1 cellular context compared by ENCODE assay signal in the genomic region with DNA sequence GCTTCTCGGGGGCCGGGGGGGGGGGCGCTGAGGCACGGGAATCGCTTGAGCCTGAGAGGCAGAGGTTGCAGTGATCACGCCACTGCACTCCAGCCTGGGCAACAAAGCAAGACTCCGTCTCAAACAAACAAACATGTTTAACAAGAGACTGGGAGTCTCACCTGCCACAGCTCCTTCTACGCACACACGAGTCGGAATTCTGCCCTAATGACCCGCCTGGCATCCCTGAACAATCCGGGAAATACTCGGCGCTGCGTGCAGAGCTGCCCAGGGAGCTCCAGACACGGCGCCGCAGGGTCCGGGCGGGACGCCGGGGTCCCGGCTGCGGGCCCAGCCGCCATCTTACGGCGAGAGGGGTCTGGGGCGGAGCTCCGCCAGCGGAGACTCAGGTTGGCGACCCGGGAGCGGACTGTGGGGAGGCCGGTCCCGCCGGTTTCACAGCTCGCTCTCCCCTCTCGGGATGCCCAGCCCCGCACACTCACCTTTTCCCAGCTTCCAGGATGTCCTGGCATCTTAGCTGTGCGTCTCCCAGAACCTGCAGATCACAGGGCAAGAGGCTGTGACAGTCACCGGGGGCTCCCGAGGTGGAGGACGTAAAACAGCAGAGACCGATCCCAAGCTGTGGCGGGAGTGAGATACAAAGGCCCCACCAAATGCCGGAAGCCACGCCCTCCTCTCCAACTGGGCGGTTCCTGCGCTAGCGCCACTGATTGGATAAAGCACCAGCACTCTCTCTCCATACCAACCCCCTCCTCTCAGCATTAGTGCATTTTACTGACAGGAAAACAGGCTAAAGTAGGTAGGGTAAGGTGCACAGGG.
TF ChIP-seq lines count a peak whose summit lies in the region.

No MANE protein-coding gene starts in this region.

TF ChIP-seq in HepG2, 621 proteins besides CTCF, POLR2A, EP300 and RAD21 (continued from another document and continues in another):
- TF ChIP-seq, protein P1, sequence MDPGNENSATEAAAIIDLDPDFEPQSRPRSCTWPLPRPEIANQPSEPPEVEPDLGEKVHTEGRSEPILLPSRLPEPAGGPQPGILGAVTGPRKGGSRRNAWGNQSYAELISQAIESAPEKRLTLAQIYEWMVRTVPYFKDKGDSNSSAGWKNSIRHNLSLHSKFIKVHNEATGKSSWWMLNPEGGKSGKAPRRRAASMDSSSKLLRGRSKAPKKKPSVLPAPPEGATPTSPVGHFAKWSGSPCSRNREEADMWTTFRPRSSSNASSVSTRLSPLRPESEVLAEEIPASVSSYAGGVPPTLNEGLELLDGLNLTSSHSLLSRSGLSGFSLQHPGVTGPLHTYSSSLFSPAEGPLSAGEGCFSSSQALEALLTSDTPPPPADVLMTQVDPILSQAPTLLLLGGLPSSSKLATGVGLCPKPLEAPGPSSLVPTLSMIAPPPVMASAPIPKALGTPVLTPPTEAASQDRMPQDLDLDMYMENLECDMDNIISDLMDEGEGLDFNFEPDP (CRISPR knock-in tag; conservative IDR thresholded peaks at IDR 0.05): no peak
- TF ChIP-seq DNMT1 (CRISPR knock-in tag; IDR thresholded peaks at IDR 0.05): no peak
- TF ChIP-seq CREB1 (IDR thresholded peaks at IDR 0.05): no peak
- TF ChIP-seq CREB1 (CRISPR knock-in tag; IDR thresholded peaks at IDR 0.05): no peak
- TF ChIP-seq, protein P2, sequence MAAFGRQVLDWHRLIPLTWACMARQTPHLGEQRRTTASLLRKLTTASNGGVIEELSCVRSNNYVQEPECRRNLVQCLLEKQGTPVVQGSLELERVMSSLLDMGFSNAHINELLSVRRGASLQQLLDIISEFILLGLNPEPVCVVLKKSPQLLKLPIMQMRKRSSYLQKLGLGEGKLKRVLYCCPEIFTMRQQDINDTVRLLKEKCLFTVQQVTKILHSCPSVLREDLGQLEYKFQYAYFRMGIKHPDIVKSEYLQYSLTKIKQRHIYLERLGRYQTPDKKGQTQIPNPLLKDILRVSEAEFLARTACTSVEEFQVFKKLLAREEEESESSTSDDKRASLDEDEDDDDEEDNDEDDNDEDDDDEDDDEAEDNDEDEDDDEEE (CRISPR knock-in tag; IDR thresholded peaks at IDR 0.05): no peak
- TF ChIP-seq, protein P3, sequence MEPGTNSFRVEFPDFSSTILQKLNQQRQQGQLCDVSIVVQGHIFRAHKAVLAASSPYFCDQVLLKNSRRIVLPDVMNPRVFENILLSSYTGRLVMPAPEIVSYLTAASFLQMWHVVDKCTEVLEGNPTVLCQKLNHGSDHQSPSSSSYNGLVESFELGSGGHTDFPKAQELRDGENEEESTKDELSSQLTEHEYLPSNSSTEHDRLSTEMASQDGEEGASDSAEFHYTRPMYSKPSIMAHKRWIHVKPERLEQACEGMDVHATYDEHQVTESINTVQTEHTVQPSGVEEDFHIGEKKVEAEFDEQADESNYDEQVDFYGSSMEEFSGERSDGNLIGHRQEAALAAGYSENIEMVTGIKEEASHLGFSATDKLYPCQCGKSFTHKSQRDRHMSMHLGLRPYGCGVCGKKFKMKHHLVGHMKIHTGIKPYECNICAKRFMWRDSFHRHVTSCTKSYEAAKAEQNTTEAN (CRISPR knock-in tag; conservative IDR thresholded peaks at IDR 0.05): no peak
- TF ChIP-seq PPARG (CRISPR knock-in tag; conservative IDR thresholded peaks at IDR 0.05): no peak
- no peak for TF ChIP-seq ZSCAN20 (CRISPR knock-in tag; IDR thresholded peaks at IDR 0.05; ENCODE audit: borderline replicate concordance)
- TF ChIP-seq SNRNP70 (IDR thresholded peaks at IDR 0.05; ENCODE audit: low read depth, low read length): no peak
- no peak for TF ChIP-seq ZNF766 (CRISPR knock-in tag; IDR thresholded peaks at IDR 0.05; ENCODE audit: borderline replicate concordance)
- no peak for TF ChIP-seq HIVEP1 (CRISPR knock-in tag; IDR thresholded peaks at IDR 0.05)
- no peak for TF ChIP-seq SMAD1 (CRISPR knock-in tag; IDR thresholded peaks at IDR 0.05; ENCODE audit: borderline replicate concordance, low read depth)
- peak; percentile 60; the same call in 1 of the 2 replicates for TF ChIP-seq ZNF556 (CRISPR knock-in tag; IDR thresholded peaks at IDR 0.05; ENCODE audit: borderline replicate concordance)
- TF ChIP-seq, protein P4, sequence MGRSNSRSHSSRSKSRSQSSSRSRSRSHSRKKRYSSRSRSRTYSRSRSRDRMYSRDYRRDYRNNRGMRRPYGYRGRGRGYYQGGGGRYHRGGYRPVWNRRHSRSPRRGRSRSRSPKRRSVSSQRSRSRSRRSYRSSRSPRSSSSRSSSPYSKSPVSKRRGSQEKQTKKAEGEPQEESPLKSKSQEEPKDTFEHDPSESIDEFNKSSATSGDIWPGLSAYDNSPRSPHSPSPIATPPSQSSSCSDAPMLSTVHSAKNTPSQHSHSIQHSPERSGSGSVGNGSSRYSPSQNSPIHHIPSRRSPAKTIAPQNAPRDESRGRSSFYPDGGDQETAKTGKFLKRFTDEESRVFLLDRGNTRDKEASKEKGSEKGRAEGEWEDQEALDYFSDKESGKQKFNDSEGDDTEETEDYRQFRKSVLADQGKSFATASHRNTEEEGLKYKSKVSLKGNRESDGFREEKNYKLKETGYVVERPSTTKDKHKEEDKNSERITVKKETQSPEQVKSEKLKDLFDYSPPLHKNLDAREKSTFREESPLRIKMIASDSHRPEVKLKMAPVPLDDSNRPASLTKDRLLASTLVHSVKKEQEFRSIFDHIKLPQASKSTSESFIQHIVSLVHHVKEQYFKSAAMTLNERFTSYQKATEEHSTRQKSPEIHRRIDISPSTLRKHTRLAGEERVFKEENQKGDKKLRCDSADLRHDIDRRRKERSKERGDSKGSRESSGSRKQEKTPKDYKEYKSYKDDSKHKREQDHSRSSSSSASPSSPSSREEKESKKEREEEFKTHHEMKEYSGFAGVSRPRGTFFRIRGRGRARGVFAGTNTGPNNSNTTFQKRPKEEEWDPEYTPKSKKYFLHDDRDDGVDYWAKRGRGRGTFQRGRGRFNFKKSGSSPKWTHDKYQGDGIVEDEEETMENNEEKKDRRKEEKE (IDR thresholded peaks at IDR 0.05): no peak
- no peak; the same call in 1 of the 2 replicates for TF ChIP-seq ZNF891 (CRISPR knock-in tag; IDR thresholded peaks at IDR 0.05)
- 0 out of 2 replicates have a peak, but pooled peaks have one; percentile 25 for TF ChIP-seq SP5 (CRISPR knock-in tag; IDR thresholded peaks at IDR 0.05; ENCODE audit: borderline replicate concordance, low read depth)
- TF ChIP-seq ZNF264 (CRISPR knock-in tag; IDR thresholded peaks at IDR 0.05): no peak
- TF ChIP-seq ZNF737 (CRISPR knock-in tag; IDR thresholded peaks at IDR 0.05; ENCODE audit: borderline replicate concordance): no peak
- no peak for TF ChIP-seq NFATC3 (CRISPR knock-in tag; IDR thresholded peaks at IDR 0.05)
- TF ChIP-seq, protein P5, sequence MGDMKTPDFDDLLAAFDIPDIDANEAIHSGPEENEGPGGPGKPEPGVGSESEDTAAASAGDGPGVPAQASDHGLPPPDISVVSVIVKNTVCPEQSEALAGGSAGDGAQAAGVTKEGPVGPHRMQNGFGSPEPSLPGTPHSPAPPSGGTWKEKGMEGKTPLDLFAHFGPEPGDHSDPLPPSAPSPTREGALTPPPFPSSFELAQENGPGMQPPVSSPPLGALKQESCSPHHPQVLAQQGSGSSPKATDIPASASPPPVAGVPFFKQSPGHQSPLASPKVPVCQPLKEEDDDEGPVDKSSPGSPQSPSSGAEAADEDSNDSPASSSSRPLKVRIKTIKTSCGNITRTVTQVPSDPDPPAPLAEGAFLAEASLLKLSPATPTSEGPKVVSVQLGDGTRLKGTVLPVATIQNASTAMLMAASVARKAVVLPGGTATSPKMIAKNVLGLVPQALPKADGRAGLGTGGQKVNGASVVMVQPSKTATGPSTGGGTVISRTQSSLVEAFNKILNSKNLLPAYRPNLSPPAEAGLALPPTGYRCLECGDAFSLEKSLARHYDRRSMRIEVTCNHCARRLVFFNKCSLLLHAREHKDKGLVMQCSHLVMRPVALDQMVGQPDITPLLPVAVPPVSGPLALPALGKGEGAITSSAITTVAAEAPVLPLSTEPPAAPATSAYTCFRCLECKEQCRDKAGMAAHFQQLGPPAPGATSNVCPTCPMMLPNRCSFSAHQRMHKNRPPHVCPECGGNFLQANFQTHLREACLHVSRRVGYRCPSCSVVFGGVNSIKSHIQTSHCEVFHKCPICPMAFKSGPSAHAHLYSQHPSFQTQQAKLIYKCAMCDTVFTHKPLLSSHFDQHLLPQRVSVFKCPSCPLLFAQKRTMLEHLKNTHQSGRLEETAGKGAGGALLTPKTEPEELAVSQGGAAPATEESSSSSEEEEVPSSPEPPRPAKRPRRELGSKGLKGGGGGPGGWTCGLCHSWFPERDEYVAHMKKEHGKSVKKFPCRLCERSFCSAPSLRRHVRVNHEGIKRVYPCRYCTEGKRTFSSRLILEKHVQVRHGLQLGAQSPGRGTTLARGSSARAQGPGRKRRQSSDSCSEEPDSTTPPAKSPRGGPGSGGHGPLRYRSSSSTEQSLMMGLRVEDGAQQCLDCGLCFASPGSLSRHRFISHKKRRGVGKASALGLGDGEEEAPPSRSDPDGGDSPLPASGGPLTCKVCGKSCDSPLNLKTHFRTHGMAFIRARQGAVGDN (CRISPR knock-in tag; IDR thresholded peaks at IDR 0.05): peak; percentile 76
- TF ChIP-seq CC2D1A (CRISPR knock-in tag; IDR thresholded peaks at IDR 0.05): no peak
- TF ChIP-seq ZKSCAN1 (IDR thresholded peaks at IDR 0.05; ENCODE audit: low read length): no peak
- TF ChIP-seq, protein P6, sequence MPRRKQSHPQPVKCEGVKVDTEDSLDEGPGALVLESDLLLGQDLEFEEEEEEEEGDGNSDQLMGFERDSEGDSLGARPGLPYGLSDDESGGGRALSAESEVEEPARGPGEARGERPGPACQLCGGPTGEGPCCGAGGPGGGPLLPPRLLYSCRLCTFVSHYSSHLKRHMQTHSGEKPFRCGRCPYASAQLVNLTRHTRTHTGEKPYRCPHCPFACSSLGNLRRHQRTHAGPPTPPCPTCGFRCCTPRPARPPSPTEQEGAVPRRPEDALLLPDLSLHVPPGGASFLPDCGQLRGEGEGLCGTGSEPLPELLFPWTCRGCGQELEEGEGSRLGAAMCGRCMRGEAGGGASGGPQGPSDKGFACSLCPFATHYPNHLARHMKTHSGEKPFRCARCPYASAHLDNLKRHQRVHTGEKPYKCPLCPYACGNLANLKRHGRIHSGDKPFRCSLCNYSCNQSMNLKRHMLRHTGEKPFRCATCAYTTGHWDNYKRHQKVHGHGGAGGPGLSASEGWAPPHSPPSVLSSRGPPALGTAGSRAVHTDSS (CRISPR knock-in tag; conservative IDR thresholded peaks at IDR 0.05): no peak
- TF ChIP-seq RXRB (CRISPR knock-in tag; IDR thresholded peaks at IDR 0.05; ENCODE audit: borderline replicate concordance): peak; percentile 24; the same call in 1 of the 2 replicates
- no peak for TF ChIP-seq ZNF234 (CRISPR knock-in tag; conservative IDR thresholded peaks at IDR 0.05)
- no peak for TF ChIP-seq U2AF1 (optimal IDR thresholded peaks at IDR 0.05; ENCODE audit: low read depth, low read length)
- TF ChIP-seq, protein P7, sequence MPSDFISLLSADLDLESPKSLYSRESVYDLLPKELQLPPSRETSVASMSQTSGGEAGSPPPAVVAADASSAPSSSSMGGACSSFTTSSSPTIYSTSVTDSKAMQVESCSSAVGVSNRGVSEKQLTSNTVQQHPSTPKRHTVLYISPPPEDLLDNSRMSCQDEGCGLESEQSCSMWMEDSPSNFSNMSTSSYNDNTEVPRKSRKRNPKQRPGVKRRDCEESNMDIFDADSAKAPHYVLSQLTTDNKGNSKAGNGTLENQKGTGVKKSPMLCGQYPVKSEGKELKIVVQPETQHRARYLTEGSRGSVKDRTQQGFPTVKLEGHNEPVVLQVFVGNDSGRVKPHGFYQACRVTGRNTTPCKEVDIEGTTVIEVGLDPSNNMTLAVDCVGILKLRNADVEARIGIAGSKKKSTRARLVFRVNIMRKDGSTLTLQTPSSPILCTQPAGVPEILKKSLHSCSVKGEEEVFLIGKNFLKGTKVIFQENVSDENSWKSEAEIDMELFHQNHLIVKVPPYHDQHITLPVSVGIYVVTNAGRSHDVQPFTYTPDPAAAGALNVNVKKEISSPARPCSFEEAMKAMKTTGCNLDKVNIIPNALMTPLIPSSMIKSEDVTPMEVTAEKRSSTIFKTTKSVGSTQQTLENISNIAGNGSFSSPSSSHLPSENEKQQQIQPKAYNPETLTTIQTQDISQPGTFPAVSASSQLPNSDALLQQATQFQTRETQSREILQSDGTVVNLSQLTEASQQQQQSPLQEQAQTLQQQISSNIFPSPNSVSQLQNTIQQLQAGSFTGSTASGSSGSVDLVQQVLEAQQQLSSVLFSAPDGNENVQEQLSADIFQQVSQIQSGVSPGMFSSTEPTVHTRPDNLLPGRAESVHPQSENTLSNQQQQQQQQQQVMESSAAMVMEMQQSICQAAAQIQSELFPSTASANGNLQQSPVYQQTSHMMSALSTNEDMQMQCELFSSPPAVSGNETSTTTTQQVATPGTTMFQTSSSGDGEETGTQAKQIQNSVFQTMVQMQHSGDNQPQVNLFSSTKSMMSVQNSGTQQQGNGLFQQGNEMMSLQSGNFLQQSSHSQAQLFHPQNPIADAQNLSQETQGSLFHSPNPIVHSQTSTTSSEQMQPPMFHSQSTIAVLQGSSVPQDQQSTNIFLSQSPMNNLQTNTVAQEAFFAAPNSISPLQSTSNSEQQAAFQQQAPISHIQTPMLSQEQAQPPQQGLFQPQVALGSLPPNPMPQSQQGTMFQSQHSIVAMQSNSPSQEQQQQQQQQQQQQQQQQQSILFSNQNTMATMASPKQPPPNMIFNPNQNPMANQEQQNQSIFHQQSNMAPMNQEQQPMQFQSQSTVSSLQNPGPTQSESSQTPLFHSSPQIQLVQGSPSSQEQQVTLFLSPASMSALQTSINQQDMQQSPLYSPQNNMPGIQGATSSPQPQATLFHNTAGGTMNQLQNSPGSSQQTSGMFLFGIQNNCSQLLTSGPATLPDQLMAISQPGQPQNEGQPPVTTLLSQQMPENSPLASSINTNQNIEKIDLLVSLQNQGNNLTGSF (CRISPR knock-in tag; IDR thresholded peaks at IDR 0.05): no peak
- no peak for TF ChIP-seq SAFB2 (CRISPR knock-in tag; IDR thresholded peaks at IDR 0.05; ENCODE audit: borderline replicate concordance, low read depth)
- peak; percentile 17; the same call in 1 of the 2 replicates for TF ChIP-seq KDM5A (IDR thresholded peaks at IDR 0.05; ENCODE audit: borderline replicate concordance, low read length)
- no peak for TF ChIP-seq RARG (CRISPR knock-in tag; IDR thresholded peaks at IDR 0.05; ENCODE audit: low read depth)
